ENCODE assay signal across 21 cellular contexts in genomic region chr1:77030401-77031100, GRCh38.
"Had no signal": no experiment of that assay in that cellular context is flagged by ENCODE, and none has a peak within 500 bp of the region (broad histone marks: within the 10 kb centered on the region; RNA-seq: fewer than 3 reads in every experiment).

No MANE protein-coding gene starts in this region.

- H3K4me3 Mint-ChIP-seq: activated B cell treated with CpG ODN at 0.5 μM for 24 hours; activated CD4-positive, alpha-beta memory T cell treated with anti-CD3 and anti-CD28 coated beads for 36 hours; activated T-helper 1 cell treated with anti-CD3 and anti-CD28 coated beads, Interleukin-12 subunit alpha, Interleukin-12 subunit beta, Interleukin-2, Interleukin-4 antibody, amounts not matched to agents 30 ng/mL and 10 ng/mL and 1 ng/mL, durations not matched to agents 14 hours and 24 hours and 36 hours; memory B cell; natural killer cell; stimulated activated naive CD8-positive, alpha-beta T cell treated with anti-CD3 and anti-CD28 coated beads, Interleukin-15, amount 100 ng/mL, for 72 hours had no signal

- H3K9me3 ChIP-seq: adrenal gland, ovary, right lobe of liver, suprapubic skin, vagina had no signal

- H3K27ac ChIP-seq: adrenal gland, ovary, right lobe of liver, suprapubic skin, vagina had no signal

- H3K9me3 Mint-ChIP-seq: activated B cell treated with CpG ODN at 0.5 μM for 24 hours; activated CD4-positive, alpha-beta memory T cell treated with anti-CD3 and anti-CD28 coated beads for 36 hours; activated naive CD4-positive, alpha-beta T cell treated with anti-CD3 and anti-CD28 coated beads, Interleukin-2, amount 50 U/mL, for 72 hours; activated T-helper 1 cell treated with anti-CD3 and anti-CD28 coated beads, Interleukin-12 subunit alpha, Interleukin-12 subunit beta, Interleukin-2, Interleukin-4 antibody, amounts not matched to agents 30 ng/mL and 10 ng/mL and 1 ng/mL, durations not matched to agents 14 hours and 24 hours and 36 hours; natural killer cell; stimulated activated naive CD8-positive, alpha-beta T cell treated with anti-CD3 and anti-CD28 coated beads, Interleukin-15, amount 100 ng/mL, for 72 hours had no signal

- H3K27me3 ChIP-seq: adrenal gland, ovary, right lobe of liver, suprapubic skin, vagina had no signal

- H3K4me1 Mint-ChIP-seq: activated B cell treated with CpG ODN at 0.5 μM for 24 hours; memory B cell; natural killer cell; stimulated activated naive CD8-positive, alpha-beta T cell treated with anti-CD3 and anti-CD28 coated beads, Interleukin-15, amount 100 ng/mL, for 72 hours had no signal

- H3K27ac Mint-ChIP-seq: activated B cell treated with CpG ODN at 0.5 μM for 24 hours; activated CD4-positive, alpha-beta memory T cell treated with anti-CD3 and anti-CD28 coated beads for 36 hours; activated naive CD4-positive, alpha-beta T cell treated with anti-CD3 and anti-CD28 coated beads, Interleukin-2, amount 50 U/mL, for 72 hours; activated T-helper 1 cell treated with anti-CD3 and anti-CD28 coated beads, Interleukin-12 subunit alpha, Interleukin-12 subunit beta, Interleukin-2, Interleukin-4 antibody, amounts not matched to agents 30 ng/mL and 10 ng/mL and 1 ng/mL, durations not matched to agents 14 hours and 24 hours and 36 hours; memory B cell; natural killer cell; stimulated activated naive CD8-positive, alpha-beta T cell treated with anti-CD3 and anti-CD28 coated beads, Interleukin-15, amount 100 ng/mL, for 72 hours had no signal

- ATAC-seq: activated naive CD4-positive, alpha-beta T cell treated with anti-CD3 and anti-CD28 coated beads, Interleukin-2, amount 50 U/mL, for 72 hours; natural killer cell; stimulated activated naive CD8-positive, alpha-beta T cell treated with anti-CD3 and anti-CD28 coated beads, Interleukin-15, amount 100 ng/mL, for 72 hours had no signal

- H3K36me3 ChIP-seq: adrenal gland, ovary, right lobe of liver, suprapubic skin, vagina had no signal

- H3K36me3 Mint-ChIP-seq: activated CD4-positive, alpha-beta memory T cell treated with anti-CD3 and anti-CD28 coated beads for 36 hours; activated naive CD4-positive, alpha-beta T cell treated with anti-CD3 and anti-CD28 coated beads, Interleukin-2, amount 50 U/mL, for 72 hours; memory B cell; natural killer cell had no signal

- DNase-seq: activated B cell treated with CpG ODN at 0.5 μM for 24 hours; activated CD4-positive, alpha-beta memory T cell treated with anti-CD3 and anti-CD28 coated beads for 36 hours; activated CD4-positive, alpha-beta T cell treated with anti-CD3 and anti-CD28 coated beads for 4 hours; activated gamma-delta T cell treated with Interleukin-2 at 50 U/mL for 16 hours; activated T-cell treated with anti-CD3 and anti-CD28 coated beads for 4 hours; adrenal gland; cerebellar nuclear complex; cortex of kidney; effector CD4-positive, alpha-beta T cell; foreskin melanocyte; natural killer cell; ovary; right lobe of liver; stimulated activated CD4-positive, alpha-beta T cell treated with anti-CD3 and anti-CD28 coated beads, Interleukin-4, amount 100 ng/mL, for 1 hour; stimulated activated naive CD8-positive, alpha-beta T cell treated with anti-CD3 and anti-CD28 coated beads, Interleukin-15, amount 100 ng/mL, for 72 hours had no signal

- H3K4me1 ChIP-seq: right lobe of liver, suprapubic skin had no signal

- H3K4me3 ChIP-seq: adrenal gland, ovary, right lobe of liver, smooth muscle cell, suprapubic skin, vagina had no signal
